In genomic region chr19:991174-991931, GRCh38 we compare ENCODE assay signal across 10 cellular contexts. TPM values are rescaled to one million over a fixed set of nuclear protein-coding genes. Genes with fewer than 3 reads are reported as not detected.
DNase-seq lines count a peak whose midpoint lies in the region; ATAC-seq and TF ChIP-seq lines count a peak whose summit lies in the region.
"Had no signal": no experiment of that assay in that cellular context is flagged by ENCODE, and none has a peak within 500 bp of the region (broad histone marks: within the 10 kb centered on the region; RNA-seq: fewer than 3 reads in every experiment).

No MANE protein-coding gene starts in this region.

- no peaks in the 10 kb centered on the region for H3K9me3 ChIP-seq in cardiac muscle cell (ENCODE audit: low read depth)

- peak; percentile 13 to 54 for DNase-seq in cardiac muscle cell (ENCODE audit: low read depth in 1 of 2, low spot score in 1 of 2)
- DNase-seq in cardiac septum (ENCODE audit: low spot score), result no peak
- DNase-seq in activated CD8-positive, alpha-beta memory T cell treated with anti-CD3 and anti-CD28 coated beads, Interleukin-2, amount 50 U/mL, for 48 hours, result peak; percentile 89
- DNase-seq in iPS-NIHi11 (ENCODE audit: low spot score), result peak; percentile 71
- peak; percentile 81 for DNase-seq in stimulated activated naive CD8-positive, alpha-beta T cell treated with anti-CD3 and anti-CD28 coated beads, Interleukin-15, Interleukin-2, amounts not matched to agents 100 U/mL and 50 U/mL, for 24 hours
- DNase-seq in osteocyte (ENCODE audit: extremely low spot score, unreplicated experiment), result no peak

- TF ChIP-seq CTCF in cardiac muscle cell (IDR thresholded peaks at IDR 0.05; ENCODE audit: low read depth, low read length) (no peak), osteocyte (IDR thresholded peaks at IDR 0.05) (no peak)

- H3K27me3 ChIP-seq in cardiac muscle cell, result no peaks in the 10 kb centered on the region

- no peak overlapping the region for H3K27ac Mint-ChIP-seq in osteocyte (ENCODE audit: unreplicated experiment)

- intact Hi-C loops in cardiac septum (cut with DNase I), result no loop called here

- H3K4me1 ChIP-seq in cardiac muscle cell (ENCODE audit: low read depth), result no peaks in the 10 kb centered on the region

- H3K36me3 ChIP-seq in cardiac muscle cell, result peaks cover 15% of the 10 kb centered on the region

- H3K27ac ChIP-seq in cardiac muscle cell, result no peak overlapping the region
- H3K27ac ChIP-seq: BLaER1 treated with 17β-estradiol and CSF1 and Interleukin-3, amounts not matched to agents 10 nM and 100 nM had no signal

- no peak overlapping the region for H3K4me3 ChIP-seq in cardiac muscle cell
- H3K4me3 ChIP-seq: BLaER1 treated with 17β-estradiol and CSF1 and Interleukin-3, amounts not matched to agents 10 nM and 100 nM had no signal

- H3K9me3 Mint-ChIP-seq in osteocyte (ENCODE audit: unreplicated experiment), result no peaks in the 10 kb centered on the region

- H3K4me3 Mint-ChIP-seq in osteocyte (ENCODE audit: unreplicated experiment), result no peak overlapping the region

- H3K36me3 Mint-ChIP-seq in osteocyte (ENCODE audit: unreplicated experiment), result peaks cover 15% of the 10 kb centered on the region

- H3K27me3 Mint-ChIP-seq in osteocyte (ENCODE audit: unreplicated experiment), result peaks cover under 1% of the 10 kb centered on the region

- H3K4me1 Mint-ChIP-seq in osteocyte (ENCODE audit: unreplicated experiment), result peaks cover 4% of the 10 kb centered on the region

- peak; percentile 42 for ATAC-seq in stimulated activated naive CD8-positive, alpha-beta T cell treated with anti-CD3 and anti-CD28 coated beads, Interleukin-15, Interleukin-2, amounts not matched to agents 100 U/mL and 50 U/mL, for 24 hours
- ATAC-seq in HG03025 (IDR thresholded peaks at IDR 0.05; ENCODE audit: low FRiP score, unreplicated experiment) (no peak), GM19023 (IDR thresholded peaks at IDR 0.05; ENCODE audit: unreplicated experiment) (no peak)
- ATAC-seq: Panc1 had no signal

RNA-seq across cellular contexts. Expression of gene WDR18, which starts 7.2 kb away (rescaled TPM):
- 136 and 143 TPM in 2 replicates for total RNA-seq in cardiac muscle cell
- 241 and 262 TPM in 2 replicates for polyA plus RNA-seq in cardiac muscle cell
- total RNA-seq in cardiac septum, result 17.6 TPM
- total RNA-seq in osteocyte, result 60.2 and 61.2 TPM in 2 replicates

RNA-seq across cellular contexts. Expression of gene GRIN3B, which starts 8.9 kb away (rescaled TPM):
- total RNA-seq in cardiac muscle cell (5.4 and 8.5 TPM in 2 replicates), cardiac septum (not detected), osteocyte (0.46 TPM in 1 of 2 replicates, not detected in the other)
- polyA plus RNA-seq in cardiac muscle cell, result 3.0 and 4.9 TPM in 2 replicates

RNA-seq across cellular contexts. Expression of gene TMEM259, which starts 29.6 kb away (rescaled TPM):
- total RNA-seq in cardiac muscle cell (228 and 370 TPM in 2 replicates), cardiac septum (125 TPM), osteocyte (149 and 157 TPM in 2 replicates)
- 403 and 445 TPM in 2 replicates for polyA plus RNA-seq in cardiac muscle cell

RNA-seq across cellular contexts. Expression of gene RNU6-2, which starts 30.0 kb away (rescaled TPM):
- total RNA-seq in cardiac muscle cell (not detected in 2 replicates), cardiac septum (not detected), osteocyte (not detected in 2 replicates)
- polyA plus RNA-seq in cardiac muscle cell, result not detected in 2 replicates

RNA-seq across cellular contexts. Expression of gene CNN2, which starts 35.1 kb away (rescaled TPM):
- total RNA-seq in cardiac muscle cell, result 158 TPM in 2 replicates
- 183 and 185 TPM in 2 replicates for polyA plus RNA-seq in cardiac muscle cell
- total RNA-seq in cardiac septum, result 44.8 TPM
- 318 and 327 TPM in 2 replicates for total RNA-seq in osteocyte

Comparison
In these comparisons a context has a peak if more than half of its experiments do, and no peak if none do; other contexts are left out.
1. DNase-seq: peak in cardiac muscle cell (2 of 2), activated CD8-positive, alpha-beta memory T cell treated with anti-CD3 and anti-CD28 coated beads, Interleukin-2, amount 50 U/mL, for 48 hours (single experiment), iPS-NIHi11 (single experiment) and stimulated activated naive CD8-positive, alpha-beta T cell treated with anti-CD3 and anti-CD28 coated beads, Interleukin-15, Interleukin-2, amounts not matched to agents 100 U/mL and 50 U/mL, for 24 hours (single experiment); none in cardiac septum (single experiment) and osteocyte (single experiment).